ENCODE assay signal across 19 cellular contexts in the genomic region with DNA sequence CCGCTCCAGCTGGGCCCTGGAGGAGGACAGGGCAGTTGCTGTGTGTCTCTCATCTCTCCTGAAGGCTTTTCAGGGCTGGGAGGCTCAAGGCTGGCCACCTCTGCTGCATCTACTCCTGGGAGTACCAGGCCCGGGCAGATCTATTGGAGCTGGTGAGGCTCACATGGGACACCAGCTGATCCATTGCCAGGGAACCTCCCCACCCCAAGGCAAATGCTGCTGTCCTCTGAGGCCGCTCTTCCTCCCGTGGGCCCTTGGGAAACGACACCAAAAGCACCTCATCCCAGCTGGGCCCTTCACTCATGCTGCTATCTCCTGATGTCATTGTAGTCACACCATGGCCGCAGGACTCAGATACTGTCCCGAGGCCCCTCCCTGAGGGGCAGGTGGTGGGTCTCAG.
"Had no signal": no experiment of that assay in that cellular context is flagged by ENCODE, and none has a peak within 500 bp of the region (broad histone marks: within the 10 kb centered on the region; RNA-seq: fewer than 3 reads in every experiment).

No MANE protein-coding gene starts in this region.

- H3K9me3 ChIP-seq: mucosa of descending colon, transverse colon, vagina had no signal

- H3K27me3 ChIP-seq: cardiac muscle cell, hepatocyte, transverse colon, vagina had no signal

- H3K36me3 Mint-ChIP-seq: natural killer cell had no signal

- H3K36me3 ChIP-seq: cardiac muscle cell, transverse colon, vagina had no signal

- H3K27me3 Mint-ChIP-seq: activated CD4-positive, alpha-beta T cell treated with anti-CD3 and anti-CD28 coated beads, Interleukin-2, amount 10 ng/mL, durations not matched to agents 24 days and 14 days; activated naive CD8-positive, alpha-beta T cell treated with anti-CD3 and anti-CD28 coated beads, Interleukin-2, amount 10 ng/mL, durations not matched to agents 7 days and 5 days; stimulated activated naive CD8-positive, alpha-beta T cell treated with anti-CD3 and anti-CD28 coated beads, Interleukin-15, Interleukin-2, amounts not matched to agents 100 ng/mL and 50 ng/mL, for 24 hours had no signal

- ATAC-seq: activated CD8-positive, alpha-beta T cell treated with anti-CD3 and anti-CD28 coated beads, Interleukin-2, amount 10 ng/mL, durations not matched to agents 7 days and 5 days; mucosa of descending colon; natural killer cell had no signal

- H3K4me3 Mint-ChIP-seq: activated CD4-positive, alpha-beta T cell treated with anti-CD3 and anti-CD28 coated beads, Interleukin-2, amount 10 ng/mL, durations not matched to agents 24 days and 14 days; activated CD8-positive, alpha-beta T cell treated with anti-CD3 and anti-CD28 coated beads, Interleukin-2, amount 10 ng/mL, durations not matched to agents 7 days and 5 days; activated naive CD8-positive, alpha-beta T cell treated with anti-CD3 and anti-CD28 coated beads, Interleukin-2, amount 10 ng/mL, durations not matched to agents 7 days and 5 days; stimulated activated naive CD8-positive, alpha-beta T cell treated with anti-CD3 and anti-CD28 coated beads, Interleukin-15, Interleukin-2, amounts not matched to agents 100 ng/mL and 50 ng/mL, for 24 hours had no signal

- DNase-seq: activated CD4-positive, alpha-beta T cell treated with anti-CD3 and anti-CD28 coated beads, Interleukin-2, amount 10 ng/mL, durations not matched to agents 24 days and 14 days; activated CD8-positive, alpha-beta T cell treated with anti-CD3 and anti-CD28 coated beads, Interleukin-2, amount 10 ng/mL, durations not matched to agents 7 days and 5 days; activated naive CD4-positive, alpha-beta T cell treated with Interleukin-2 at 50 U/mL for 16 hours; activated naive CD8-positive, alpha-beta T cell treated with anti-CD3 and anti-CD28 coated beads, Interleukin-2, amount 10 ng/mL, durations not matched to agents 7 days and 5 days; activated T-cell treated with anti-CD3 and anti-CD28 coated beads, Interleukin-2, amount 50 U/mL, for 24 hours; amygdala; mesenchymal stem cell; mucosa of descending colon; natural killer cell; nucleus accumbens; retina; stimulated activated CD4-positive, alpha-beta T cell treated with anti-CD3 and anti-CD28 coated beads, Interleukin-2, amount 100 ng/mL, for 24 hours; T-helper 9 cell; transverse colon had no signal

- H3K4me3 ChIP-seq: cardiac muscle cell, hepatocyte, mucosa of descending colon, transverse colon, vagina had no signal

- H3K27ac Mint-ChIP-seq: activated CD4-positive, alpha-beta T cell treated with anti-CD3 and anti-CD28 coated beads, Interleukin-2, amount 10 ng/mL, durations not matched to agents 24 days and 14 days; activated CD8-positive, alpha-beta T cell treated with anti-CD3 and anti-CD28 coated beads, Interleukin-2, amount 10 ng/mL, durations not matched to agents 7 days and 5 days; natural killer cell had no signal

- H3K9me3 Mint-ChIP-seq: activated CD4-positive, alpha-beta T cell treated with anti-CD3 and anti-CD28 coated beads, Interleukin-2, amount 10 ng/mL, durations not matched to agents 24 days and 14 days; activated naive CD8-positive, alpha-beta T cell treated with anti-CD3 and anti-CD28 coated beads, Interleukin-2, amount 10 ng/mL, durations not matched to agents 7 days and 5 days; activated T-cell treated with anti-CD3 and anti-CD28 coated beads, Interleukin-2, amount 50 U/mL, for 24 hours; activated T-helper 2 cell treated with anti-CD3 and anti-CD28 coated beads, Interferon-gamma antibody, Interleukin-2, Interleukin-4, amounts not matched to agents 10 μg/mL and 5 μg/mL and 100 μg/mL, durations not matched to agents 14 hours and 24 hours and 36 hours; natural killer cell; stimulated activated naive CD8-positive, alpha-beta T cell treated with anti-CD3 and anti-CD28 coated beads, Interleukin-15, Interleukin-2, amounts not matched to agents 100 ng/mL and 50 ng/mL, for 24 hours had no signal

- H3K27ac ChIP-seq: cardiac muscle cell, hepatocyte, transverse colon, vagina had no signal
